Comparison of ENCODE assay signal across 1 cellular context in the genomic region with DNA sequence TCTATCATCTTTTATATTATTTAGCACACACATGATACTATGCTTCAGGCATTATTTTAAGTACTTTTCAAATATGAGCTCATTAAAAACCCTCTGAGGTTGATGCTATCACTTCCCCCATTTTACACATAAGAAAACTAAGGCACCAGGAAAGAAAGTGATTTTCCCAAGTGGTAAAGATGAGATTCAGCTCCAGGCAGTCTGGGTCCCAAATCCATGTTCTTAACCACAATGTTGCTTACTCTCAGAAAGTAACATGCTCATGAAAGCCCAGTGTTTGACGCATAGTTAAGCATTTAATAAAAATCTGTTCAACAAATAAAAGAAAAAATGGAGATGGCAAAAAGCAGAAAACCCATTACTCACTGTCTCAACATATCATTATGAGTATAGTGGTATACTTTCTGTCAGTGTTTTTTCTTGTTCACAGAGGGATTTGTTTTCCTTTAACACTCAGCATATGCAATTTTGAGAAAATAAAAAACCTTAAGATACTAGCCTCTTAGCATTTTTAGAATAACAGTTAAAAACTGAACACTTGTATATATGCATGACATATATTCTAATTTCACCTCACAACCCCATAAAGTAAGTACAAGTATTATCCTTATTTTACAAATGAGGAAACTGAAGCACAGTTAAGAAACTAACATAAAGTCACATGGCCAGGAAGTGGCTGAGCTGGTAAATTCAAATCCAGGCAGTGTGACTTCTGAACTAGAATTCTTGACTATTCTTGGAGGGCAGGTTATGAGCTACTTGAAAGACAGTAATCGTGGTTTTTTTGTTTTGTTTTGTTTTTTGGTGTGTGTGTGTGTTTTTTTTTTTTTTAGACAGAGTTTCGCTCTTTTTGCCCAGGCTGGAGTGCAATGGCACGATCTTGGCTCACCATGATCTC.
A peak's percentile ranks its signal among the peaks of the same experiment; 100 is the strongest.
TF ChIP-seq lines count a peak whose summit lies in the region.

No MANE protein-coding gene starts in this region.

TF ChIP-seq in GM12878, 131 proteins besides CTCF, POLR2A, EP300 and RAD21:
- TF ChIP-seq RAD51 (IDR thresholded peaks at IDR 0.05) (peak; percentile 92), BHLHE40 (IDR thresholded peaks at IDR 0.05; ENCODE audit: borderline replicate concordance in 1 of 2, low read depth in 2 of 2, low read length in 1 of 2) (peak in 1 of 2 experiments; percentile 19; a peak in 1 of 4 replicates), NFYA (IDR thresholded peaks at IDR 0.05; ENCODE audit: borderline replicate concordance, low read depth, low read length) (no peak), RUNX3 (IDR thresholded peaks at IDR 0.05; ENCODE audit: low read length) (peak; percentile 54), NFIC (IDR thresholded peaks at IDR 0.05; ENCODE audit: low read depth, low read length) (peak; percentile 34; the same call in 1 of the 2 replicates), HDGF (IDR thresholded peaks at IDR 0.05) (peak; percentile 84; the same call in 1 of the 2 replicates), MEF2B (IDR thresholded peaks at IDR 0.05; ENCODE audit: partially characterized antibody, poor library complexity, severe bottlenecking) (peak; percentile 27), KLF5 (IDR thresholded peaks at IDR 0.05; ENCODE audit: partially characterized antibody) (no peak), MTA2 (IDR thresholded peaks at IDR 0.05; ENCODE audit: low read depth) (peak; percentile 69; the same call in 1 of the 2 replicates), ATF7 (IDR thresholded peaks at IDR 0.05; ENCODE audit: low read depth) (peak; percentile 83), ZNF384 (IDR thresholded peaks at IDR 0.05; ENCODE audit: borderline replicate concordance, low read depth, low read length) (peak; percentile 76; the same call in 1 of the 2 replicates), IKZF1 (conservative IDR thresholded peaks at IDR 0.05) (0 out of 2 replicates have a peak, but pooled peaks have one; percentile 32), PAX5 (IDR thresholded peaks at IDR 0.05; ENCODE audit: borderline replicate concordance, low read depth, low read length) (peak; percentile 55; the same call in 1 of the 2 replicates), STAT3 (IDR thresholded peaks at IDR 0.05; ENCODE audit: low read depth, low read length) (no peak), PAX8 (IDR thresholded peaks at IDR 0.05) (no peak), SPI1 (IDR thresholded peaks at IDR 0.05; ENCODE audit: borderline replicate concordance, insufficient read depth, low read depth, low read length) (peak; percentile 33; the same call in 1 of the 2 replicates), NBN (IDR thresholded peaks at IDR 0.05) (peak; percentile 95), IKZF2 (IDR thresholded peaks at IDR 0.05) (peak; percentile 53 to 58; a peak in 2 of 4 replicates), SMAD1 (IDR thresholded peaks at IDR 0.05; ENCODE audit: low read depth, partially characterized antibody) (peak; percentile 34), CREB1 (IDR thresholded peaks at IDR 0.05; ENCODE audit: low read depth) (no peak), POU2F2 (IDR thresholded peaks at IDR 0.05; ENCODE audit: borderline replicate concordance, low read depth, low read length) (peak; percentile 57; the same call in 1 of the 3 replicates)
- TF ChIP-seq, protein P1, sequence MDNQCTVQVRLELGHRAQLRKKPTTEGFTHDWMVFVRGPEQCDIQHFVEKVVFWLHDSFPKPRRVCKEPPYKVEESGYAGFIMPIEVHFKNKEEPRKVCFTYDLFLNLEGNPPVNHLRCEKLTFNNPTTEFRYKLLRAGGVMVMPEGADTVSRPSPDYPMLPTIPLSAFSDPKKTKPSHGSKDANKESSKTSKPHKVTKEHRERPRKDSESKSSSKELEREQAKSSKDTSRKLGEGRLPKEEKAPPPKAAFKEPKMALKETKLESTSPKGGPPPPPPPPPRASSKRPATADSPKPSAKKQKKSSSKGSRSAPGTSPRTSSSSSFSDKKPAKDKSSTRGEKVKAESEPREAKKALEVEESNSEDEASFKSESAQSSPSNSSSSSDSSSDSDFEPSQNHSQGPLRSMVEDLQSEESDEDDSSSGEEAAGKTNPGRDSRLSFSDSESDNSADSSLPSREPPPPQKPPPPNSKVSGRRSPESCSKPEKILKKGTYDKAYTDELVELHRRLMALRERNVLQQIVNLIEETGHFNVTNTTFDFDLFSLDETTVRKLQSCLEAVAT (IDR thresholded peaks at IDR 0.05): peak; percentile 88
- TF ChIP-seq, protein P2, sequence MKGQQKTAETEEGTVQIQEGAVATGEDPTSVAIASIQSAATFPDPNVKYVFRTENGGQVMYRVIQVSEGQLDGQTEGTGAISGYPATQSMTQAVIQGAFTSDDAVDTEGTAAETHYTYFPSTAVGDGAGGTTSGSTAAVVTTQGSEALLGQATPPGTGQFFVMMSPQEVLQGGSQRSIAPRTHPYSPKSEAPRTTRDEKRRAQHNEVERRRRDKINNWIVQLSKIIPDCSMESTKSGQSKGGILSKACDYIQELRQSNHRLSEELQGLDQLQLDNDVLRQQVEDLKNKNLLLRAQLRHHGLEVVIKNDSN (IDR thresholded peaks at IDR 0.05; ENCODE audit: borderline replicate concordance, extremely low read length, insufficient read depth, low read depth, low read length): peak; percentile 36
- TF ChIP-seq, protein P3, sequence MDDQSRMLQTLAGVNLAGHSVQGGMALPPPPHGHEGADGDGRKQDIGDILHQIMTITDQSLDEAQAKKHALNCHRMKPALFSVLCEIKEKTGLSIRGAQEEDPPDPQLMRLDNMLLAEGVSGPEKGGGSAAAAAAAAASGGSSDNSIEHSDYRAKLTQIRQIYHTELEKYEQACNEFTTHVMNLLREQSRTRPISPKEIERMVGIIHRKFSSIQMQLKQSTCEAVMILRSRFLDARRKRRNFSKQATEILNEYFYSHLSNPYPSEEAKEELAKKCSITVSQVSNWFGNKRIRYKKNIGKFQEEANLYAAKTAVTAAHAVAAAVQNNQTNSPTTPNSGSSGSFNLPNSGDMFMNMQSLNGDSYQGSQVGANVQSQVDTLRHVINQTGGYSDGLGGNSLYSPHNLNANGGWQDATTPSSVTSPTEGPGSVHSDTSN (IDR thresholded peaks at IDR 0.05; ENCODE audit: insufficient replicate concordance, low read depth, low read length): no peak
- TF ChIP-seq, protein P4, sequence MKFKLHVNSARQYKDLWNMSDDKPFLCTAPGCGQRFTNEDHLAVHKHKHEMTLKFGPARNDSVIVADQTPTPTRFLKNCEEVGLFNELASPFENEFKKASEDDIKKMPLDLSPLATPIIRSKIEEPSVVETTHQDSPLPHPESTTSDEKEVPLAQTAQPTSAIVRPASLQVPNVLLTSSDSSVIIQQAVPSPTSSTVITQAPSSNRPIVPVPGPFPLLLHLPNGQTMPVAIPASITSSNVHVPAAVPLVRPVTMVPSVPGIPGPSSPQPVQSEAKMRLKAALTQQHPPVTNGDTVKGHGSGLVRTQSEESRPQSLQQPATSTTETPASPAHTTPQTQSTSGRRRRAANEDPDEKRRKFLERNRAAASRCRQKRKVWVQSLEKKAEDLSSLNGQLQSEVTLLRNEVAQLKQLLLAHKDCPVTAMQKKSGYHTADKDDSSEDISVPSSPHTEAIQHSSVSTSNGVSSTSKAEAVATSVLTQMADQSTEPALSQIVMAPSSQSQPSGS (IDR thresholded peaks at IDR 0.05; ENCODE audit: low read length): no peak
- TF ChIP-seq, protein P5, sequence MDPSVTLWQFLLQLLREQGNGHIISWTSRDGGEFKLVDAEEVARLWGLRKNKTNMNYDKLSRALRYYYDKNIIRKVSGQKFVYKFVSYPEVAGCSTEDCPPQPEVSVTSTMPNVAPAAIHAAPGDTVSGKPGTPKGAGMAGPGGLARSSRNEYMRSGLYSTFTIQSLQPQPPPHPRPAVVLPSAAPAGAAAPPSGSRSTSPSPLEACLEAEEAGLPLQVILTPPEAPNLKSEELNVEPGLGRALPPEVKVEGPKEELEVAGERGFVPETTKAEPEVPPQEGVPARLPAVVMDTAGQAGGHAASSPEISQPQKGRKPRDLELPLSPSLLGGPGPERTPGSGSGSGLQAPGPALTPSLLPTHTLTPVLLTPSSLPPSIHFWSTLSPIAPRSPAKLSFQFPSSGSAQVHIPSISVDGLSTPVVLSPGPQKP (IDR thresholded peaks at IDR 0.05; ENCODE audit: low read depth, low read length): no peak
- TF ChIP-seq, protein P6, sequence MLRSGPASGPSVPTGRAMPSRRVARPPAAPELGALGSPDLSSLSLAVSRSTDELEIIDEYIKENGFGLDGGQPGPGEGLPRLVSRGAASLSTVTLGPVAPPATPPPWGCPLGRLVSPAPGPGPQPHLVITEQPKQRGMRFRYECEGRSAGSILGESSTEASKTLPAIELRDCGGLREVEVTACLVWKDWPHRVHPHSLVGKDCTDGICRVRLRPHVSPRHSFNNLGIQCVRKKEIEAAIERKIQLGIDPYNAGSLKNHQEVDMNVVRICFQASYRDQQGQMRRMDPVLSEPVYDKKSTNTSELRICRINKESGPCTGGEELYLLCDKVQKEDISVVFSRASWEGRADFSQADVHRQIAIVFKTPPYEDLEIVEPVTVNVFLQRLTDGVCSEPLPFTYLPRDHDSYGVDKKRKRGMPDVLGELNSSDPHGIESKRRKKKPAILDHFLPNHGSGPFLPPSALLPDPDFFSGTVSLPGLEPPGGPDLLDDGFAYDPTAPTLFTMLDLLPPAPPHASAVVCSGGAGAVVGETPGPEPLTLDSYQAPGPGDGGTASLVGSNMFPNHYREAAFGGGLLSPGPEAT (IDR thresholded peaks at IDR 0.05; ENCODE audit: low read depth): peak; percentile 76
- TF ChIP-seq, protein P7, sequence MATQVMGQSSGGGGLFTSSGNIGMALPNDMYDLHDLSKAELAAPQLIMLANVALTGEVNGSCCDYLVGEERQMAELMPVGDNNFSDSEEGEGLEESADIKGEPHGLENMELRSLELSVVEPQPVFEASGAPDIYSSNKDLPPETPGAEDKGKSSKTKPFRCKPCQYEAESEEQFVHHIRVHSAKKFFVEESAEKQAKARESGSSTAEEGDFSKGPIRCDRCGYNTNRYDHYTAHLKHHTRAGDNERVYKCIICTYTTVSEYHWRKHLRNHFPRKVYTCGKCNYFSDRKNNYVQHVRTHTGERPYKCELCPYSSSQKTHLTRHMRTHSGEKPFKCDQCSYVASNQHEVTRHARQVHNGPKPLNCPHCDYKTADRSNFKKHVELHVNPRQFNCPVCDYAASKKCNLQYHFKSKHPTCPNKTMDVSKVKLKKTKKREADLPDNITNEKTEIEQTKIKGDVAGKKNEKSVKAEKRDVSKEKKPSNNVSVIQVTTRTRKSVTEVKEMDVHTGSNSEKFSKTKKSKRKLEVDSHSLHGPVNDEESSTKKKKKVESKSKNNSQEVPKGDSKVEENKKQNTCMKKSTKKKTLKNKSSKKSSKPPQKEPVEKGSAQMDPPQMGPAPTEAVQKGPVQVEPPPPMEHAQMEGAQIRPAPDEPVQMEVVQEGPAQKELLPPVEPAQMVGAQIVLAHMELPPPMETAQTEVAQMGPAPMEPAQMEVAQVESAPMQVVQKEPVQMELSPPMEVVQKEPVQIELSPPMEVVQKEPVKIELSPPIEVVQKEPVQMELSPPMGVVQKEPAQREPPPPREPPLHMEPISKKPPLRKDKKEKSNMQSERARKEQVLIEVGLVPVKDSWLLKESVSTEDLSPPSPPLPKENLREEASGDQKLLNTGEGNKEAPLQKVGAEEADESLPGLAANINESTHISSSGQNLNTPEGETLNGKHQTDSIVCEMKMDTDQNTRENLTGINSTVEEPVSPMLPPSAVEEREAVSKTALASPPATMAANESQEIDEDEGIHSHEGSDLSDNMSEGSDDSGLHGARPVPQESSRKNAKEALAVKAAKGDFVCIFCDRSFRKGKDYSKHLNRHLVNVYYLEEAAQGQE (IDR thresholded peaks at IDR 0.05; ENCODE audit: low read depth, low read length): no peak
- TF ChIP-seq, protein P8, sequence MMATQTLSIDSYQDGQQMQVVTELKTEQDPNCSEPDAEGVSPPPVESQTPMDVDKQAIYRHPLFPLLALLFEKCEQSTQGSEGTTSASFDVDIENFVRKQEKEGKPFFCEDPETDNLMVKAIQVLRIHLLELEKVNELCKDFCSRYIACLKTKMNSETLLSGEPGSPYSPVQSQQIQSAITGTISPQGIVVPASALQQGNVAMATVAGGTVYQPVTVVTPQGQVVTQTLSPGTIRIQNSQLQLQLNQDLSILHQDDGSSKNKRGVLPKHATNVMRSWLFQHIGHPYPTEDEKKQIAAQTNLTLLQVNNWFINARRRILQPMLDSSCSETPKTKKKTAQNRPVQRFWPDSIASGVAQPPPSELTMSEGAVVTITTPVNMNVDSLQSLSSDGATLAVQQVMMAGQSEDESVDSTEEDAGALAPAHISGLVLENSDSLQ (IDR thresholded peaks at IDR 0.05): peak; percentile 70
- TF ChIP-seq, protein P9, sequence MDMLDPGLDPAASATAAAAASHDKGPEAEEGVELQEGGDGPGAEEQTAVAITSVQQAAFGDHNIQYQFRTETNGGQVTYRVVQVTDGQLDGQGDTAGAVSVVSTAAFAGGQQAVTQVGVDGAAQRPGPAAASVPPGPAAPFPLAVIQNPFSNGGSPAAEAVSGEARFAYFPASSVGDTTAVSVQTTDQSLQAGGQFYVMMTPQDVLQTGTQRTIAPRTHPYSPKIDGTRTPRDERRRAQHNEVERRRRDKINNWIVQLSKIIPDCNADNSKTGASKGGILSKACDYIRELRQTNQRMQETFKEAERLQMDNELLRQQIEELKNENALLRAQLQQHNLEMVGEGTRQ (IDR thresholded peaks at IDR 0.05; ENCODE audit: borderline replicate concordance, low read depth, low read length): peak; percentile 50; the same call in 1 of the 2 replicates
